In genomic region chr6:139027620-139028182, GRCh38 we compare ENCODE assay signal across 8 cellular contexts. TPM values are rescaled to one million over a fixed set of nuclear protein-coding genes. Genes with fewer than 3 reads are reported as not detected.
DNase-seq lines count a peak whose midpoint lies in the region; ATAC-seq and TF ChIP-seq lines count a peak whose summit lies in the region.

No MANE protein-coding gene starts in this region.

- no peak for TF ChIP-seq POLR2A in uterus (IDR thresholded peaks at IDR 0.05)

- H3K4me3 ChIP-seq in AG10803 (ENCODE audit: low read length), result peak overlapping the region; percentile 92
- H3K4me3 ChIP-seq in neural cell (ENCODE audit: low read length), result peak overlapping the region; percentile 89
- peak overlapping the region; percentile 59 to 66 for H3K4me3 ChIP-seq in uterus

- peak overlapping the region; percentile 83 for H3K4me2 ChIP-seq in neural cell (ENCODE audit: low read length)

- H2AFZ ChIP-seq in neural cell (ENCODE audit: low read depth, low read length), result peak overlapping the region; percentile 81

- peaks cover 35% of the 10 kb centered on the region for H3K79me2 ChIP-seq in neural cell (replicated peaks; ENCODE audit: insufficient read depth, low read length)

- TF ChIP-seq RAD21 in neural cell (conservative IDR thresholded peaks at IDR 0.05), result no peak

- H3K27ac ChIP-seq in neural cell (ENCODE audit: low read length), result peak overlapping the region; percentile 97
- H3K27ac ChIP-seq in uterus, result peak overlapping the region; percentile 75 to 80

- no peaks in the 10 kb centered on the region for H3K9me3 Mint-ChIP-seq in endothelial cell (ENCODE audit: unreplicated experiment)

- peaks cover 0 to 4% of the 10 kb centered on the region in 2 donors for H3K4me1 ChIP-seq in uterus

- peak; percentile 25 for DNase-seq in AG10803 (ENCODE audit: low read depth)
- peak; percentile 52 for DNase-seq in NCI-H2081 treated with DMSO at 0.1 percent for 48 hours (lab: John Stamatoyannopoulos, UW)
- peak; percentile 73 for DNase-seq in activated CD4-positive, alpha-beta T cell treated with anti-CD3 and anti-CD28 coated beads for 48 hours
- no peak for DNase-seq in endothelial cell (ENCODE audit: low spot score)
- DNase-seq in uterus, result no peak

- TF ChIP-seq CTCF in AG10803 (conservative IDR thresholded peaks at IDR 0.05; ENCODE audit: low read length) (no peak), endothelial cell (IDR thresholded peaks at IDR 0.05; ENCODE audit: unreplicated experiment) (no peak), neural cell (IDR thresholded peaks at IDR 0.05; ENCODE audit: poor library complexity, severe bottlenecking) (no peak), uterus (IDR thresholded peaks at IDR 0.05) (no peak)

- peaks cover 2% of the 10 kb centered on the region for H3K36me3 Mint-ChIP-seq in endothelial cell (ENCODE audit: low read depth, unreplicated experiment)

- H3K4me3 Mint-ChIP-seq in endothelial cell (ENCODE audit: unreplicated experiment), result peak overlapping the region; percentile 95

- H3K4me1 Mint-ChIP-seq in endothelial cell (ENCODE audit: unreplicated experiment), result peaks cover 13% of the 10 kb centered on the region

- H3K36me3 ChIP-seq in neural cell (ENCODE audit: insufficient read depth, low read length) (no peaks in the 10 kb centered on the region), uterus (no peaks in the 10 kb centered on the region)

- H3K9me2 ChIP-seq in neural cell (ENCODE audit: insufficient read depth, low read length), result no peaks in the 10 kb centered on the region

- no peaks in the 10 kb centered on the region for H4K20me1 ChIP-seq in neural cell (ENCODE audit: insufficient read depth)

- ATAC-seq in GM21367 (IDR thresholded peaks at IDR 0.05; ENCODE audit: unreplicated experiment), result peak; percentile 30
- no peak for ATAC-seq in GM18511 (IDR thresholded peaks at IDR 0.05; ENCODE audit: unreplicated experiment)

- H3K9ac ChIP-seq in neural cell (ENCODE audit: low read length), result peak overlapping the region; percentile 98

- H3K9me3 ChIP-seq in neural cell (ENCODE audit: low read length) (no peaks in the 10 kb centered on the region), uterus (no peaks in the 10 kb centered on the region)

- H3K27me3 ChIP-seq in neural cell (ENCODE audit: insufficient read depth, low read depth, low read length), result no peaks in the 10 kb centered on the region
- H3K27me3 ChIP-seq in uterus, result no peaks in the 10 kb centered on the region

- peaks cover 3% of the 10 kb centered on the region for H3F3A ChIP-seq in neural cell (ENCODE audit: insufficient read depth, low read length, poor library complexity, severe bottlenecking)

- H3K27ac Mint-ChIP-seq in endothelial cell (ENCODE audit: unreplicated experiment), result peak overlapping the region; percentile 94

- TF ChIP-seq EP300 in neural cell (conservative IDR thresholded peaks at IDR 0.05; ENCODE audit: poor library complexity, severe bottlenecking), result no peak

- peaks cover 4% of the 10 kb centered on the region for H3K27me3 Mint-ChIP-seq in endothelial cell (ENCODE audit: unreplicated experiment)

- intact Hi-C loops in uterus (cut with DNase I; ENCODE audit: low total_unique reads), result no loop called here

TF ChIP-seq in neural cell, 6 proteins besides CTCF, POLR2A, EP300 and RAD21:
- TF ChIP-seq MXI1 (conservative IDR thresholded peaks at IDR 0.05; ENCODE audit: poor library complexity, severe bottlenecking) (no peak), POLR2AphosphoS5 (IDR thresholded peaks at IDR 0.05) (peak; percentile 69)

RNA-seq across cellular contexts. Expression of gene ABRACL, which starts 0.8 kb away (rescaled TPM):
- 117 TPM for total RNA-seq in endothelial cell (ENCODE audit: unreplicated experiment)
- polyA plus RNA-seq in neural cell, result 160 and 201 TPM in 2 replicates
- polyA minus RNA-seq in neural cell, result 65.5 and 85.1 TPM in 2 replicates
- 1 to 10 TPM in 3 of 4 donors, not detected in 1; 6.2 to 10.0 (median 6.2) TPM for total RNA-seq in uterus

RNA-seq across cellular contexts. Expression of gene REPS1, which starts 39.6 kb away (rescaled TPM):
- total RNA-seq in endothelial cell (ENCODE audit: unreplicated experiment) (50.4 TPM), uterus (100 to 1,000 TPM in 1 of 4 donors, 10 to 100 TPM in 3; 36.5 to 266 (median 70.7) TPM)
- 64.9 TPM in 2 replicates for polyA plus RNA-seq in neural cell
- polyA minus RNA-seq in neural cell, result 104 and 110 TPM in 2 replicates

Comparison
In these comparisons a context has a peak if more than half of its experiments do, and no peak if none do; other contexts are left out.
1. DNase-seq: peak in AG10803 (single experiment), NCI-H2081 treated with DMSO at 0.1 percent for 48 hours (single experiment) and activated CD4-positive, alpha-beta T cell treated with anti-CD3 and anti-CD28 coated beads for 48 hours (single experiment); none in endothelial cell (single experiment) and uterus (0 of 2).
2. RNA of gene ABRACL, which starts 0.8 kb away (total RNA-seq): 117 TPM in endothelial cell (single experiment); 6.2 to 10.0 TPM in uterus; every median in the first group is over 10 times any median in the second.
3. Peak in every context shown above with its lines, with median percentiles within 50 percentile points of each other: H3K4me3 ChIP-seq.